17 cellular contexts compared by ENCODE assay signal in genomic region chr17:80786887-80787286, GRCh38.
A peak's percentile ranks its signal among the peaks of the same experiment; 100 is the strongest.
DNase-seq lines count a peak whose midpoint lies in the region; ATAC-seq and TF ChIP-seq lines count a peak whose summit lies in the region.
"Had no signal": no experiment of that assay in that cellular context is flagged by ENCODE, and none has a peak within 500 bp of the region (broad histone marks: within the 10 kb centered on the region; RNA-seq: fewer than 3 reads in every experiment).

No MANE protein-coding gene starts in this region.

- H3K9me3 Mint-ChIP-seq in activated CD4-positive, alpha-beta T cell treated with anti-CD3 and anti-CD28 coated beads, Interleukin-2, amount 10 ng/mL, durations not matched to agents 7 days and 5 days = peaks cover 11% of the 10 kb centered on the region
- peaks cover 13% of the 10 kb centered on the region for H3K9me3 Mint-ChIP-seq in activated naive CD8-positive, alpha-beta T cell treated with anti-CD3 and anti-CD28 coated beads, Interleukin-2, amount 50 U/mL, for 24 hours
- H3K9me3 Mint-ChIP-seq in osteocyte (ENCODE audit: unreplicated experiment) (peaks cover 3% of the 10 kb centered on the region), CD14-positive monocyte (no peaks in the 10 kb centered on the region)

- peaks cover 56% of the 10 kb centered on the region for H3K36me3 Mint-ChIP-seq in activated CD4-positive, alpha-beta T cell treated with anti-CD3 and anti-CD28 coated beads, Interleukin-2, amount 10 ng/mL, durations not matched to agents 7 days and 5 days (ENCODE audit: low read depth)
- H3K36me3 Mint-ChIP-seq in activated naive CD8-positive, alpha-beta T cell treated with anti-CD3 and anti-CD28 coated beads, Interleukin-2, amount 50 U/mL, for 24 hours (ENCODE audit: low read depth) = peaks cover 33% of the 10 kb centered on the region
- H3K36me3 Mint-ChIP-seq in osteocyte (ENCODE audit: unreplicated experiment) (peaks cover 3% of the 10 kb centered on the region), CD14-positive monocyte (peaks cover 6 to 20% of the 10 kb centered on the region in 2 donors)

- no peak for DNase-seq in activated CD4-positive, alpha-beta T cell treated with anti-CD3 and anti-CD28 coated beads, Interleukin-2, amount 10 ng/mL, durations not matched to agents 7 days and 5 days
- no peak for DNase-seq in activated CD4-positive, alpha-beta T cell treated with anti-CD3 and anti-CD28 coated beads, Interleukin-2, amount 50 U/mL, for 48 hours
- peak; percentile 95 for DNase-seq in NCI-H69 (lab: John Stamatoyannopoulos, UW)
- no peak for DNase-seq in activated naive CD8-positive, alpha-beta T cell treated with anti-CD3 and anti-CD28 coated beads, Interleukin-2, amount 50 U/mL, for 24 hours
- no peak for DNase-seq in osteocyte (ENCODE audit: extremely low spot score, unreplicated experiment)
- no peak for DNase-seq in AML-193 (lab: John Stamatoyannopoulos, UW)
- no peak for DNase-seq in glomerular visceral epithelial cell (ENCODE audit: extremely low spot score)
- DNase-seq in CD14-positive monocyte (ENCODE audit: low spot score) = no peak
- DNase-seq: activated T-cell treated with anti-CD3 and anti-CD28 coated beads, Interleukin-2, amount 50 U/mL, for 1 hour; amniotic stem cell; GDM1; HFFc6; NCI-H1417 treated with DMSO at 0.1 percent for 48 hours; occipital lobe; stimulated activated CD4-positive, alpha-beta T cell treated with anti-CD3 and anti-CD28 coated beads, Interleukin-15, amount 100 ng/mL, for 24 hours; testis had no signal

- peak overlapping the region; percentile 99 for H3K27ac Mint-ChIP-seq in activated CD4-positive, alpha-beta T cell treated with anti-CD3 and anti-CD28 coated beads, Interleukin-2, amount 10 ng/mL, durations not matched to agents 7 days and 5 days
- peak overlapping the region; percentile 61 for H3K27ac Mint-ChIP-seq in activated naive CD8-positive, alpha-beta T cell treated with anti-CD3 and anti-CD28 coated beads, Interleukin-2, amount 50 U/mL, for 24 hours
- H3K27ac Mint-ChIP-seq in osteocyte (ENCODE audit: unreplicated experiment) (peak overlapping the region; percentile 84), CD14-positive monocyte (no peak overlapping the region)
- H3K27ac Mint-ChIP-seq: HFFc6 had no signal

- POLR2A ChIA-PET in activated CD4-positive, alpha-beta T cell treated with anti-CD3 and anti-CD28 coated beads, Interleukin-2, amount 10 ng/mL, durations not matched to agents 7 days and 5 days (lab: Charles Lee) = no interaction called here

- CTCF ChIA-PET in activated CD4-positive, alpha-beta T cell treated with anti-CD3 and anti-CD28 coated beads, Interleukin-2, amount 10 ng/mL, durations not matched to agents 7 days and 5 days (lab: Charles Lee) = interaction anchor here (1.4 kb wide), 1 partner anchor 211 kb away, joined by 3 read pairs; no protein-coding TSS in a partner anchor

- H3K4me1 Mint-ChIP-seq in activated CD4-positive, alpha-beta T cell treated with anti-CD3 and anti-CD28 coated beads, Interleukin-2, amount 10 ng/mL, durations not matched to agents 7 days and 5 days = peaks cover 93% of the 10 kb centered on the region
- peaks cover 95% of the 10 kb centered on the region for H3K4me1 Mint-ChIP-seq in activated naive CD8-positive, alpha-beta T cell treated with anti-CD3 and anti-CD28 coated beads, Interleukin-2, amount 50 U/mL, for 24 hours
- H3K4me1 Mint-ChIP-seq in osteocyte (ENCODE audit: unreplicated experiment) (peaks cover 94% of the 10 kb centered on the region), CD14-positive monocyte (peaks cover 9% of the 10 kb centered on the region)

- ATAC-seq in activated naive CD8-positive, alpha-beta T cell treated with anti-CD3 and anti-CD28 coated beads, Interleukin-2, amount 50 U/mL, for 24 hours = no peak
- ATAC-seq: Right ventricle myocardium inferior had no signal

- TF ChIP-seq CTCF in osteocyte (IDR thresholded peaks at IDR 0.05) (no peak), CD14-positive monocyte (IDR thresholded peaks at IDR 0.05) (no peak)

- intact Hi-C loops in CD14-positive monocyte (cut with micrococcal nuclease) = loop anchor here in 1 of 2 donors (10.0 kb wide), 1 partner anchor 62 kb away; no protein-coding TSS in a partner anchor

- H3K4me3 Mint-ChIP-seq in activated CD4-positive, alpha-beta T cell treated with anti-CD3 and anti-CD28 coated beads, Interleukin-2, amount 10 ng/mL, durations not matched to agents 7 days and 5 days = no peak overlapping the region
- no peak overlapping the region for H3K4me3 Mint-ChIP-seq in activated naive CD8-positive, alpha-beta T cell treated with anti-CD3 and anti-CD28 coated beads, Interleukin-2, amount 50 U/mL, for 24 hours
- no peak overlapping the region for H3K4me3 Mint-ChIP-seq in osteocyte (ENCODE audit: unreplicated experiment)
- H3K4me3 Mint-ChIP-seq in CD14-positive monocyte = no peak overlapping the region
- H3K4me3 Mint-ChIP-seq: HFFc6 had no signal

- H3K27me3 Mint-ChIP-seq in activated CD4-positive, alpha-beta T cell treated with anti-CD3 and anti-CD28 coated beads, Interleukin-2, amount 10 ng/mL, durations not matched to agents 7 days and 5 days = no peaks in the 10 kb centered on the region
- H3K27me3 Mint-ChIP-seq in activated naive CD8-positive, alpha-beta T cell treated with anti-CD3 and anti-CD28 coated beads, Interleukin-2, amount 50 U/mL, for 24 hours = no peaks in the 10 kb centered on the region
- H3K27me3 Mint-ChIP-seq in osteocyte (ENCODE audit: unreplicated experiment) (no peaks in the 10 kb centered on the region), CD14-positive monocyte (ENCODE audit: low read depth in 3 of 3) (peaks cover 0 to 2% (median 0%) of the 10 kb centered on the region in 3 donors)

Comparison
In these comparisons a context has a peak if more than half of its experiments do, and no peak if none do; other contexts are left out.
1. H3K27ac Mint-ChIP-seq: peak in activated CD4-positive, alpha-beta T cell treated with anti-CD3 and anti-CD28 coated beads, Interleukin-2, amount 10 ng/mL, durations not matched to agents 7 days and 5 days (single experiment), activated naive CD8-positive, alpha-beta T cell treated with anti-CD3 and anti-CD28 coated beads, Interleukin-2, amount 50 U/mL, for 24 hours (single experiment) and osteocyte (single experiment); none in CD14-positive monocyte (0 of 7).